In the genomic region with DNA sequence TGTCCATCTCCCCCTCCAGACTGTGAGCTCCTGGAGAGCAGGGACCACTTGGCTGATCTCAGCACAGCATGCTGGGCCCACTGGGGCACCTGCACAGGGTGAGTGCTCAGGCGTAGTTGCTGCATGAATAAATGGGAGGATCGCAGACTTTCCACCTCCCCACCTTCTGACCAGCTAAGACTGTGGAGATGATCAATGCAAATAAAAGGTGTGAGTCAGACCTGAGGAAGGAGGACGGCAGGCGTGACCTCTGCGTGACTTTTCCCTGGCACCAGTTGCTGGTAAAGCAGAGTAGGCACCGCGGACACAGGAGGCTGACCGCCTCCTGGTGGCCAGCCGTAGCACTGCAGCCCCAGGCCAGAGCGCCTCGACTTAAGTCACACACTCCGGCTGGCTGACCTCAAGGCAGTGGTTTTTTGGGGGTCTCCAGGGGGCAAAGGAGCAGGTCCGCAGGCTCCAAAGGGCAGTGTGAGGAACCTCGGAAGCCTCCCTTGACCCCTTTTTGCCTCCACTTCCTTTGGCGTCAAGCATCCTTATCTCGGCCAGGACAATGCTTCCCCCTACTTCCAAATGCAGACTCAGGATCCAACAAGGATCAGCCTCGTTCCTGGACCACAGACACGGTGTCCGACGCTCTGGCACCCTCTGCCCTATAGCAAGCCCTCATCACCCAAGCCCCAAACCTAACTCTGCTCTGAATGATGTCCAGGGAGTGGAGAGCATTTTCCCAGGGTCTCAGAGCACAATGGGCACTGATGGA, we compare ENCODE assay signal across 9 cellular contexts. TPM values are rescaled to one million over a fixed set of nuclear protein-coding genes. Genes with fewer than 3 reads are reported as not detected.
DNase-seq lines count a peak whose midpoint lies in the region; ATAC-seq, FAIRE-seq and TF ChIP-seq lines count a peak whose summit lies in the region.
"Had no signal": no experiment of that assay in that cellular context is flagged by ENCODE, and none has a peak within 500 bp of the region (broad histone marks: within the 10 kb centered on the region; RNA-seq: fewer than 3 reads in every experiment).

No MANE protein-coding gene starts in this region.

- CTCF ChIA-PET in activated CD4-positive, alpha-beta memory T cell treated with anti-CD3 and anti-CD28 coated beads for 36 hours (lab: Charles Lee), result interaction anchor here (0.9 to 5.0 kb wide), 9 partner anchors 11 to 541 kb away, joined by 3 to 45 read pairs (median 8); partner anchors contain the start of gene TDRD7
- CTCF ChIA-PET in H1 (lab: Charles Lee; ENCODE audit: partially characterized antibody), result interaction anchor here (0.9 to 10.9 kb wide), 17 partner anchors 9 to 542 kb away, joined by 3 to 140 read pairs (median 4); no protein-coding TSS in a partner anchor

- H2BK12ac ChIP-seq in H1 (ENCODE audit: low read depth, low read length), result no peak overlapping the region

- no peak overlapping the region for H3K56ac ChIP-seq in H1 (replicated peaks; ENCODE audit: insufficient read length, low read depth, low read length)

- 47% methylated on average over 20 of the region's 20 CpGs; no CpG with 5 or more reads in 1 of the 2 experiments for WGBS in H1 (ENCODE audit: extremely low coverage in 1 of 2, insufficient coverage in 1 of 2, insufficient read length in 1 of 2, insufficient replicate concordance in 2 of 2, low coverage in 1 of 2, low lambda C conversion rate in 2 of 2, missing lambda C conversion rate in 1 of 2), 2 experiments

- peak; percentile 83 to 88 for TF ChIP-seq RAD21 in H1 (IDR thresholded peaks at IDR 0.05 in 1 of 2, conservative IDR thresholded peaks at IDR 0.05 in 1 of 2; ENCODE audit: low read depth in 2 of 2, low read length in 2 of 2)

- no peak overlapping the region for H3K23ac ChIP-seq in H1 (ENCODE audit: insufficient read length)

- peak overlapping the region; percentile 89 for H2AFZ ChIP-seq in H1 (ENCODE audit: low read length)

- H3K14ac ChIP-seq in H1 (ENCODE audit: insufficient read length), result no peak overlapping the region

- H2BK120ac ChIP-seq in H1 (replicated peaks; ENCODE audit: low read depth, low read length), result no peak overlapping the region

- H3K4me3 Mint-ChIP-seq in CD14-positive monocyte, result no peak overlapping the region
- H3K4me3 Mint-ChIP-seq in activated CD4-positive, alpha-beta memory T cell treated with anti-CD3 and anti-CD28 coated beads for 36 hours, result no peak overlapping the region
- H3K4me3 Mint-ChIP-seq: stimulated activated naive CD8-positive, alpha-beta T cell treated with anti-CD3 and anti-CD28 coated beads, Interleukin-15, Interleukin-2, amounts not matched to agents 100 ng/mL and 50 ng/mL, for 24 hours had no signal

- no peak overlapping the region for H4K8ac ChIP-seq in H1 (ENCODE audit: extremely low read depth, insufficient read depth, low read length)

- peak overlapping the region; percentile 73 for H2BK5ac ChIP-seq in H1 (ENCODE audit: low read depth, low read length)

- peak overlapping the region in 1 of 7 donors; percentile 57 for H3K27ac Mint-ChIP-seq in CD14-positive monocyte
- no peak overlapping the region for H3K27ac Mint-ChIP-seq in activated CD4-positive, alpha-beta memory T cell treated with anti-CD3 and anti-CD28 coated beads for 36 hours

- H2BK15ac ChIP-seq in H1 (ENCODE audit: low read length), result no peak overlapping the region

- no peak overlapping the region for H3K9ac ChIP-seq in H1 (replicated peaks in 1 of 4; ENCODE audit: extremely low read depth in 1 of 4, low read depth in 3 of 4, low read length in 3 of 4)

- H3K27ac ChIP-seq in H1 (ENCODE audit: low read depth, low read length), result no peak overlapping the region

- H4K5ac ChIP-seq in H1 (ENCODE audit: insufficient read length, low read depth, low read length), result no peak overlapping the region

- no peaks in the 10 kb centered on the region for H4K20me1 ChIP-seq in H1 (replicated peaks in 1 of 2; ENCODE audit: control insufficient read depth in 1 of 2, insufficient read depth in 2 of 2, low read length in 2 of 2)

- H3K18ac ChIP-seq in H1 (ENCODE audit: extremely low read depth, low read length), result peak overlapping the region; percentile 36; the same call in 1 of the 2 replicates

- POLR2A ChIA-PET in activated CD4-positive, alpha-beta memory T cell treated with anti-CD3 and anti-CD28 coated beads for 36 hours (lab: Charles Lee), result no interaction called here
- POLR2A ChIA-PET in H1 (lab: Charles Lee; ENCODE audit: partially characterized antibody), result interaction anchor here (1.9 kb wide), 1 partner anchor 11 kb away, joined by 7 read pairs; no protein-coding TSS in a partner anchor

- peaks cover 2% of the 10 kb centered on the region for H3K4me1 Mint-ChIP-seq in CD14-positive monocyte
- H3K4me1 Mint-ChIP-seq in activated CD4-positive, alpha-beta memory T cell treated with anti-CD3 and anti-CD28 coated beads for 36 hours (ENCODE audit: low read depth), result peaks cover 17% of the 10 kb centered on the region

- intact Hi-C loops in CD14-positive monocyte (cut with micrococcal nuclease), result loop anchor here (5.0 kb wide), 1 partner anchor 542 kb away; no protein-coding TSS in a partner anchor
- intact Hi-C loops in activated CD4-positive, alpha-beta memory T cell treated with anti-CD3 and anti-CD28 coated beads for 36 hours (cut with micrococcal nuclease), result loop anchor here (1.0 to 5.0 kb wide), 2 partner anchors 162 to 542 kb away; no protein-coding TSS in a partner anchor

- H3K36me3 ChIP-seq in H1 (ENCODE audit: control insufficient read depth in 2 of 4, insufficient read depth in 4 of 4, low read length in 3 of 4), result no peaks in the 10 kb centered on the region

- no peaks in the 10 kb centered on the region for H3K23me2 ChIP-seq in H1 (ENCODE audit: low read depth, low read length)

- H3K4ac ChIP-seq in H1 (replicated peaks; ENCODE audit: insufficient read length, low read depth, low read length), result no peak overlapping the region

- peaks cover 0 to 5% (median 0%) of the 10 kb centered on the region in 4 experiments; a peak in 1 of 7 replicates for H3K4me1 ChIP-seq in H1 (replicated peaks in 1 of 4; ENCODE audit: control insufficient read depth in 3 of 4, insufficient read depth in 4 of 4, low read length in 3 of 4)

- TF ChIP-seq CTCF in CD14-positive monocyte (IDR thresholded peaks at IDR 0.05), result peak; percentile 98
- peak; percentile 92 to 99 (median 99) for TF ChIP-seq CTCF in H1 (IDR thresholded peaks at IDR 0.05; ENCODE audit: control extremely low read depth in 1 of 3, insufficient read depth in 1 of 3, low read depth in 1 of 3, low read length in 3 of 3)

- H4K91ac ChIP-seq in H1 (replicated peaks; ENCODE audit: insufficient read length, low read length), result peak overlapping the region; percentile 32

- DNase-seq in CD14-positive monocyte (ENCODE audit: low spot score) (peak; percentile 62), NCI-H345 (lab: John Stamatoyannopoulos, UW) (peak; percentile 57), H1 (ENCODE audit: low read depth in 1 of 2, low spot score in 2 of 2) (peak; percentile 71 to 92), mucosa of gallbladder (ENCODE audit: low spot score) (peak; percentile 90)
- peak; percentile 80 for DNase-seq in activated CD4-positive, alpha-beta memory T cell treated with anti-CD3 and anti-CD28 coated beads for 36 hours
- DNase-seq in stimulated activated CD8-positive, alpha-beta memory T cell treated with anti-CD3 and anti-CD28 coated beads, Interleukin-7, amount 100 ng/mL, for 24 hours (ENCODE audit: low read depth), result peak; percentile 40

- no peak overlapping the region; a peak in 1 of 4 replicates for H3K4me2 ChIP-seq in H1 (ENCODE audit: insufficient read depth in 1 of 2, low read depth in 2 of 2, low read length in 2 of 2)

- TF ChIP-seq POLR2A in H1 (IDR thresholded peaks at IDR 0.05; ENCODE audit: control extremely low read depth in 1 of 2, low read depth in 2 of 2, low read length in 2 of 2), result no peak

- peak; percentile 76 for FAIRE-seq in H1 (lab: Jason Lieb, UNC)

- peaks cover 0 to 2% (median 0%) of the 10 kb centered on the region in 4 experiments; a peak in 2 of 7 replicates for H3K27me3 ChIP-seq in H1 (replicated peaks in 1 of 4; ENCODE audit: control insufficient read depth in 3 of 4, extremely low read depth in 1 of 4, insufficient read depth in 3 of 4, low read length in 3 of 4)

- no peak overlapping the region for H2BK20ac ChIP-seq in H1 (ENCODE audit: low read length)

- no peak for TF ChIP-seq EP300 in H1 (IDR thresholded peaks at IDR 0.05; ENCODE audit: borderline replicate concordance in 1 of 2, low read depth in 2 of 2, low read length in 2 of 2)

- H3K4me3 ChIP-seq in H1 (ENCODE audit: extremely low read depth in 1 of 4, insufficient read depth in 2 of 4, low read depth in 3 of 4, low read length in 4 of 4), result no peak overlapping the region

- no peaks in the 10 kb centered on the region for H3K36me3 Mint-ChIP-seq in CD14-positive monocyte
- H3K36me3 Mint-ChIP-seq in activated CD4-positive, alpha-beta memory T cell treated with anti-CD3 and anti-CD28 coated beads for 36 hours, result peaks cover 6% of the 10 kb centered on the region

- H3K27me3 Mint-ChIP-seq in CD14-positive monocyte (ENCODE audit: low read depth in 3 of 3), result peaks cover 0 to 6% (median 5%) of the 10 kb centered on the region in 3 donors
- H3K27me3 Mint-ChIP-seq in activated CD4-positive, alpha-beta memory T cell treated with anti-CD3 and anti-CD28 coated beads for 36 hours, result peaks cover 5% of the 10 kb centered on the region

- H3K9me3 ChIP-seq in H1 (ENCODE audit: insufficient read depth in 2 of 2, low read depth in 1 of 2, low read length in 1 of 2), result 0 out of 4 replicates have a peak, but pooled peaks cover 0 to 4% of the 10 kb centered on the region in 2 experiments

- H3K79me1 ChIP-seq in H1 (ENCODE audit: low read depth, low read length), result no peaks in the 10 kb centered on the region

- H2AK5ac ChIP-seq in H1 (ENCODE audit: low read depth, low read length), result no peak overlapping the region

- no peaks in the 10 kb centered on the region for H3K79me2 ChIP-seq in H1 (ENCODE audit: control insufficient read depth in 1 of 2, insufficient read depth in 2 of 2, low read length in 2 of 2)

- peaks cover 4 to 13% (median 8%) of the 10 kb centered on the region in 7 donors for H3K9me3 Mint-ChIP-seq in CD14-positive monocyte
- H3K9me3 Mint-ChIP-seq in activated CD4-positive, alpha-beta memory T cell treated with anti-CD3 and anti-CD28 coated beads for 36 hours, result peaks cover 11% of the 10 kb centered on the region
- H3K9me3 Mint-ChIP-seq: stimulated activated naive CD8-positive, alpha-beta T cell treated with anti-CD3 and anti-CD28 coated beads, Interleukin-15, Interleukin-2, amounts not matched to agents 100 ng/mL and 50 ng/mL, for 24 hours had no signal

- peak; percentile 63 for ATAC-seq in GM21825 (IDR thresholded peaks at IDR 0.05; ENCODE audit: unreplicated experiment)
- no peak for ATAC-seq in HG02610 (IDR thresholded peaks at IDR 0.05; ENCODE audit: unreplicated experiment)

RNA-seq across cellular contexts. Expression of gene TDRD7, which starts 12.7 kb away (rescaled TPM):
- polyA plus RNA-seq in CD14-positive monocyte (10 to 100 TPM in 1 of 2 donors, 1 to 10 TPM in 1; 8.1 to 11.1 TPM), H1 (2011; rRNA removed) (0.63 and 1.2 TPM in 2 replicates)
- 10 to 100 TPM; 12.3 to 12.5 TPM for total RNA-seq in activated CD4-positive, alpha-beta memory T cell treated with anti-CD3 and anti-CD28 coated beads for 36 hours
- total RNA-seq in H1 (2021; fragmentation: NEBNext Ultra II Directional; extraction: Animal tissue kit (Norgen Biotek cat#: 25700)), result 2.1 and 2.3 TPM in 2 replicates
- polyA plus RNA-seq in H1 (2011; cell fraction: cytosol; rRNA removed), result 1.1 TPM
- polyA plus RNA-seq in H1 (2011; cell fraction: nucleus; rRNA removed), result 0.67 TPM
- 1.6 to 1.9 TPM (median 1.8 TPM) in 4 replicates for polyA plus RNA-seq in H1 (2012, experiment 1 of 2)
- polyA plus RNA-seq in H1 (2012, experiment 2 of 2), result 0.14 TPM
- polyA plus RNA-seq in H1 (2013, experiment 1 of 2), result 1.7 TPM
- 1.5 TPM for polyA plus RNA-seq in H1 (2013, experiment 2 of 2)
- 1.5 and 2.4 TPM in 2 replicates for polyA minus RNA-seq in H1 (2011; rRNA and poly(A)+ RNA removed)
- polyA minus RNA-seq in H1 (2011; cell fraction: cytosol; rRNA and poly(A)+ RNA removed), result 0.73 TPM
- polyA minus RNA-seq in H1 (2011; cell fraction: nucleus; rRNA and poly(A)+ RNA removed), result 2.1 TPM
- total RNA-seq in mucosa of gallbladder, result 25.7 TPM

Comparison
In these comparisons a context has a peak if more than half of its experiments do, and no peak if none do; other contexts are left out.
1. DNase-seq: peak in every context shown above with its lines; median percentile 90 in mucosa of gallbladder; 82 in H1; 80 in activated CD4-positive, alpha-beta memory T cell treated with anti-CD3 and anti-CD28 coated beads for 36 hours; 62 in CD14-positive monocyte; 57 in NCI-H345; 40 in stimulated activated CD8-positive, alpha-beta memory T cell treated with anti-CD3 and anti-CD28 coated beads, Interleukin-7, amount 100 ng/mL, for 24 hours.